ENCODE assay signal across 1 cellular context in the genomic region with DNA sequence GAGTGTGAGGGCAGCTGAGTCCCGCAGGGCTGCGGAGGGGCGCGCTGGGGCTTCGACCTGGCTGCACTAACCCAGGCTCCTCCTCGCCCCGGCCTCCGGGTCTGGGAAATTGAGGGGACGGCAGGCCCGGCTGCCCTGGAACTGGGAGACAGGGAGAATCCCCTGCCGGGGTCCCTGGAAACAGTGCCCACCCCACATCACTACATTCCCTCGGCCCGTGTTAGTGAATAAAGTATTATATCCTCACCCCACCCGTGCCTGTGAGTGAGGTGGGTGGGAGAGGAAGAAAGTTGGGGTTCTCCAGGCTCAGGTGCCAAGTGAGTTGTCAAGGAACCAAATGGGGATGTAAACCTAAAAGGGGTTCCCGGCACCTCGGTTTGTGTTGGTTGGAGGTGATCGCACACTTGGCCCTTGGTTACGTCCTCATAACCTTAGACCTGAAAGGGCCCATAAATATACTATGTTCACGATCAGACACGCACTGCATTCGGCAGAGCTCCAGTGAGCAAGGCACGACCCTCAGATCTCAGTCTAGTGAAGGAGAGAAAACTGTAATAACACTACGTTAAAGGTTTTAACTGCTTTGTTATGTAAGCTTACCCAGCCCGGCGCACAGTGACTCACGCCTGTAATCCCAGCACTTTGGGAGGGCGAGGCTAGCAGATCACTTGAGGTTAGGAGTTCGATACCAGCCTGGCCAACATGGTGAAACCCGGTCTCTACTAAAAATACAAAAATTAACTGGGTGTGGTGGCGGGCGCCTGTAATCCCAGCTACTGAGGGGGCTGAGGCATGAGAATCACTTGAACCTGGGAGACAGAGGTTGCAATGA.
TF ChIP-seq lines count a peak whose summit lies in the region.

No MANE protein-coding gene starts in this region.

TF ChIP-seq in endothelial cell of umbilical vein, 7 proteins besides CTCF, POLR2A, EP300 and RAD21:
- no peak for TF ChIP-seq JUN (IDR thresholded peaks at IDR 0.05; ENCODE audit: borderline replicate concordance, insufficient read depth, insufficient read length, low read depth)
- TF ChIP-seq GATA2 (IDR thresholded peaks at IDR 0.05; ENCODE audit: insufficient read depth, insufficient read length, low read depth, low read length), result no peak
- no peak for TF ChIP-seq POLR2AphosphoS5 (IDR thresholded peaks at IDR 0.05; ENCODE audit: insufficient read depth, low read depth, low read length)
- TF ChIP-seq MAX (IDR thresholded peaks at IDR 0.05; ENCODE audit: insufficient read depth, insufficient read length), result no peak
- TF ChIP-seq MYC (IDR thresholded peaks at IDR 0.05; ENCODE audit: low read depth, low read length), result no peak
- TF ChIP-seq EZH2 (IDR thresholded peaks at IDR 0.05; ENCODE audit: borderline replicate concordance, low read depth, low read length, severe bottlenecking), result no peak
- TF ChIP-seq FOS (IDR thresholded peaks at IDR 0.05; ENCODE audit: borderline replicate concordance, insufficient read depth, low read length), result no peak
